In the genomic region with DNA sequence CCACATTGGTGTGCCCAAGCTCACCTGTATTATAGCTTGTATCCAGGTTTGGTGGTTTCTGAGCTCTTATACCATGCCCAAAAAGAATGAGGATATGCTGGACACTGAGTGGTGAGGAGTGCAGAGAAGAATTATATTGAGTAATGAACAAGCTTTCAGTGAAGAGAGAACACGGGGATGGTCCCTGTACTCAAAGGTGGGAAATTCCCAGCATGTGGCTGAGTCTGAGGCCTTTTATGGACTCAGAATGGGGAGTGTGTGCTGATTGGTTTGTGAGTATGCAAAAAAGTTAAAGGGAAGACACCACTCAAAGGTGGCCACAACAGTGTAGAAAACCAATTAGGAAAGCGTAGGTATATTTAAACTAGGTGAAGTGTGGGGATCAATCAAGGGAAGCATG, we compare ENCODE assay signal across 32 cellular contexts.
"Had no signal": no experiment of that assay in that cellular context is flagged by ENCODE, and none has a peak within 500 bp of the region (broad histone marks: within the 10 kb centered on the region; RNA-seq: fewer than 3 reads in every experiment).

No MANE protein-coding gene starts in this region.

- H3K27ac ChIP-seq: adrenal gland, body of pancreas, cardiac muscle cell, colonic mucosa, epithelial cell of prostate, esophagus squamous epithelium, heart left ventricle, WERI-Rb-1 had no signal

- H3K36me3 Mint-ChIP-seq: activated naive CD4-positive, alpha-beta T cell treated with anti-CD3 and anti-CD28 coated beads, Interleukin-2, amount 50 U/mL, for 24 hours; activated naive CD8-positive, alpha-beta T cell treated with anti-CD3 and anti-CD28 coated beads for 36 hours had no signal

- H3K9me3 Mint-ChIP-seq: activated CD4-positive, alpha-beta memory T cell treated with anti-CD3 and anti-CD28 coated beads, Interleukin-2, amount 10 ng/mL, durations not matched to agents 7 days and 5 days; activated CD4-positive, alpha-beta T cell treated with anti-CD3 and anti-CD28 coated beads, Interleukin-2, amount 10 ng/mL, durations not matched to agents 24 days and 14 days; activated naive CD4-positive, alpha-beta T cell treated with anti-CD3 and anti-CD28 coated beads, Interleukin-2, amount 50 U/mL, for 24 hours had no signal

- ATAC-seq: activated CD4-positive, alpha-beta T cell treated with anti-CD3 and anti-CD28 coated beads for 36 hours; activated naive CD8-positive, alpha-beta T cell treated with anti-CD3 and anti-CD28 coated beads, Interleukin-2, amount 50 U/mL, for 24 hours; activated T-cell treated with anti-CD3 and anti-CD28 coated beads, Interleukin-2, amount 50 U/mL, for 4 hours; body of pancreas; heart left ventricle; T-helper 17 cell had no signal

- H3K9me3 ChIP-seq: body of pancreas, colonic mucosa, esophagus squamous epithelium had no signal

- H3K4me1 ChIP-seq: adrenal gland, body of pancreas, colonic mucosa, esophagus squamous epithelium, heart left ventricle had no signal

- H3K4me1 Mint-ChIP-seq: activated CD4-positive, alpha-beta memory T cell treated with anti-CD3 and anti-CD28 coated beads, Interleukin-2, amount 10 ng/mL, durations not matched to agents 7 days and 5 days; activated CD4-positive, alpha-beta T cell treated with anti-CD3 and anti-CD28 coated beads for 36 hours; activated CD4-positive, alpha-beta T cell treated with anti-CD3 and anti-CD28 coated beads, Interleukin-2, amount 10 ng/mL, durations not matched to agents 24 days and 14 days; activated naive CD4-positive, alpha-beta T cell treated with anti-CD3 and anti-CD28 coated beads, Interleukin-2, amount 50 U/mL, for 24 hours; activated naive CD8-positive, alpha-beta T cell treated with anti-CD3 and anti-CD28 coated beads for 36 hours; activated naive CD8-positive, alpha-beta T cell treated with anti-CD3 and anti-CD28 coated beads, Interleukin-2, amount 50 U/mL, for 24 hours; T-helper 17 cell had no signal

- H3K27me3 Mint-ChIP-seq: activated CD4-positive, alpha-beta memory T cell treated with anti-CD3 and anti-CD28 coated beads, Interleukin-2, amount 10 ng/mL, durations not matched to agents 7 days and 5 days; activated CD4-positive, alpha-beta T cell treated with anti-CD3 and anti-CD28 coated beads for 36 hours; activated CD4-positive, alpha-beta T cell treated with anti-CD3 and anti-CD28 coated beads, Interleukin-2, amount 10 ng/mL, durations not matched to agents 24 days and 14 days; activated naive CD4-positive, alpha-beta T cell treated with anti-CD3 and anti-CD28 coated beads, Interleukin-2, amount 50 U/mL, for 24 hours; activated naive CD8-positive, alpha-beta T cell treated with anti-CD3 and anti-CD28 coated beads for 36 hours; activated naive CD8-positive, alpha-beta T cell treated with anti-CD3 and anti-CD28 coated beads, Interleukin-2, amount 50 U/mL, for 24 hours; T-helper 17 cell had no signal

- H3K4me3 ChIP-seq: adrenal gland, body of pancreas, cardiac muscle cell, colonic mucosa, esophagus squamous epithelium, heart left ventricle had no signal

- DNase-seq: activated CD4-positive, alpha-beta memory T cell treated with anti-CD3 and anti-CD28 coated beads, Interleukin-2, amount 10 ng/mL, durations not matched to agents 7 days and 5 days; activated CD4-positive, alpha-beta T cell treated with anti-CD3 and anti-CD28 coated beads for 36 hours; activated CD4-positive, alpha-beta T cell treated with anti-CD3 and anti-CD28 coated beads, Interleukin-2, amount 10 ng/mL, durations not matched to agents 24 days and 14 days; activated CD4-positive, alpha-beta T cell treated with anti-CD3 and anti-CD28 coated beads, Interleukin-2, amount 50 U/mL, for 4 hours; activated CD4-positive, CD25-positive, alpha-beta regulatory T cell; activated CD4-positive, CD25-positive, alpha-beta regulatory T cell treated with anti-CD3 and anti-CD28 coated beads, Interleukin-2, amount 50 U/mL, for 72 hours; activated CD8-positive, alpha-beta memory T cell treated with anti-CD3 and anti-CD28 coated beads for 24 hours; activated effector memory CD4-positive, alpha-beta T cell treated with anti-CD3 and anti-CD28 coated beads, Interleukin-2, amount 50 U/mL, for 16 hours; activated naive CD4-positive, alpha-beta T cell treated with anti-CD3 and anti-CD28 coated beads for 36 hours; activated naive CD8-positive, alpha-beta T cell treated with anti-CD3 and anti-CD28 coated beads for 36 hours; activated naive CD8-positive, alpha-beta T cell treated with anti-CD3 and anti-CD28 coated beads, Interleukin-2, amount 50 U/mL, for 24 hours; activated T-cell treated with anti-CD3 and anti-CD28 coated beads, Interleukin-2, amount 50 U/mL, for 4 hours; adrenal gland; amygdala; aorta; body of pancreas; central memory CD4-positive, alpha-beta T cell; cerebellar nuclear complex; colonic mucosa; effector CD8-positive, alpha-beta T cell; esophagus squamous epithelium; glutamatergic neuron; heart left ventricle; T-helper 1 cell; T-helper 17 cell; T1000; WERI-Rb-1 had no signal

- H3K27ac Mint-ChIP-seq: activated CD4-positive, alpha-beta memory T cell treated with anti-CD3 and anti-CD28 coated beads, Interleukin-2, amount 10 ng/mL, durations not matched to agents 7 days and 5 days; activated CD4-positive, alpha-beta T cell treated with anti-CD3 and anti-CD28 coated beads for 36 hours; activated CD4-positive, alpha-beta T cell treated with anti-CD3 and anti-CD28 coated beads, Interleukin-2, amount 10 ng/mL, durations not matched to agents 24 days and 14 days; activated naive CD4-positive, alpha-beta T cell treated with anti-CD3 and anti-CD28 coated beads for 36 hours; activated naive CD4-positive, alpha-beta T cell treated with anti-CD3 and anti-CD28 coated beads, Interleukin-2, amount 50 U/mL, for 24 hours; activated naive CD8-positive, alpha-beta T cell treated with anti-CD3 and anti-CD28 coated beads for 36 hours; activated naive CD8-positive, alpha-beta T cell treated with anti-CD3 and anti-CD28 coated beads, Interleukin-2, amount 50 U/mL, for 24 hours; activated T-helper 2 cell treated with anti-CD3 and anti-CD28 coated beads, Interferon-gamma antibody, Interleukin-2, Interleukin-4, amounts not matched to agents 10 μg/mL and 5 μg/mL and 100 μg/mL, durations not matched to agents 14 hours and 24 hours and 36 hours; T-helper 17 cell; T-helper 2 cell treated with Interferon-gamma antibody and Interleukin-4, amounts not matched to agents 5 μg/mL and 100 μg/mL, for 36 hours had no signal

- H3K4me3 Mint-ChIP-seq: activated CD4-positive, alpha-beta memory T cell treated with anti-CD3 and anti-CD28 coated beads, Interleukin-2, amount 10 ng/mL, durations not matched to agents 7 days and 5 days; activated CD4-positive, alpha-beta T cell treated with anti-CD3 and anti-CD28 coated beads for 36 hours; activated CD4-positive, alpha-beta T cell treated with anti-CD3 and anti-CD28 coated beads, Interleukin-2, amount 10 ng/mL, durations not matched to agents 24 days and 14 days; activated naive CD4-positive, alpha-beta T cell treated with anti-CD3 and anti-CD28 coated beads for 36 hours; activated naive CD4-positive, alpha-beta T cell treated with anti-CD3 and anti-CD28 coated beads, Interleukin-2, amount 50 U/mL, for 24 hours; activated naive CD8-positive, alpha-beta T cell treated with anti-CD3 and anti-CD28 coated beads for 36 hours; activated naive CD8-positive, alpha-beta T cell treated with anti-CD3 and anti-CD28 coated beads, Interleukin-2, amount 50 U/mL, for 24 hours; activated T-cell treated with anti-CD3 and anti-CD28 coated beads, Interleukin-2, amount 50 U/mL, for 4 hours; T-helper 17 cell; T-helper 2 cell treated with Interferon-gamma antibody and Interleukin-4, amounts not matched to agents 5 μg/mL and 100 μg/mL, for 36 hours had no signal

- H3K27me3 ChIP-seq: adrenal gland, body of pancreas, cardiac muscle cell, colonic mucosa, esophagus squamous epithelium, heart left ventricle had no signal

- H3K36me3 ChIP-seq: adrenal gland, cardiac muscle cell, colonic mucosa, esophagus squamous epithelium, heart left ventricle, WERI-Rb-1 had no signal
